In genomic region chr11:28110108-28110838, GRCh38 we compare ENCODE assay signal across 1 cellular context.
A peak's percentile ranks its signal among the peaks of the same experiment; 100 is the strongest.
TF ChIP-seq lines count a peak whose summit lies in the region.

No MANE protein-coding gene starts in this region.

TF ChIP-seq in GM12878, 131 proteins besides CTCF, POLR2A, EP300 and RAD21 (continued from another document and continues in another):
- TF ChIP-seq, protein P1, sequence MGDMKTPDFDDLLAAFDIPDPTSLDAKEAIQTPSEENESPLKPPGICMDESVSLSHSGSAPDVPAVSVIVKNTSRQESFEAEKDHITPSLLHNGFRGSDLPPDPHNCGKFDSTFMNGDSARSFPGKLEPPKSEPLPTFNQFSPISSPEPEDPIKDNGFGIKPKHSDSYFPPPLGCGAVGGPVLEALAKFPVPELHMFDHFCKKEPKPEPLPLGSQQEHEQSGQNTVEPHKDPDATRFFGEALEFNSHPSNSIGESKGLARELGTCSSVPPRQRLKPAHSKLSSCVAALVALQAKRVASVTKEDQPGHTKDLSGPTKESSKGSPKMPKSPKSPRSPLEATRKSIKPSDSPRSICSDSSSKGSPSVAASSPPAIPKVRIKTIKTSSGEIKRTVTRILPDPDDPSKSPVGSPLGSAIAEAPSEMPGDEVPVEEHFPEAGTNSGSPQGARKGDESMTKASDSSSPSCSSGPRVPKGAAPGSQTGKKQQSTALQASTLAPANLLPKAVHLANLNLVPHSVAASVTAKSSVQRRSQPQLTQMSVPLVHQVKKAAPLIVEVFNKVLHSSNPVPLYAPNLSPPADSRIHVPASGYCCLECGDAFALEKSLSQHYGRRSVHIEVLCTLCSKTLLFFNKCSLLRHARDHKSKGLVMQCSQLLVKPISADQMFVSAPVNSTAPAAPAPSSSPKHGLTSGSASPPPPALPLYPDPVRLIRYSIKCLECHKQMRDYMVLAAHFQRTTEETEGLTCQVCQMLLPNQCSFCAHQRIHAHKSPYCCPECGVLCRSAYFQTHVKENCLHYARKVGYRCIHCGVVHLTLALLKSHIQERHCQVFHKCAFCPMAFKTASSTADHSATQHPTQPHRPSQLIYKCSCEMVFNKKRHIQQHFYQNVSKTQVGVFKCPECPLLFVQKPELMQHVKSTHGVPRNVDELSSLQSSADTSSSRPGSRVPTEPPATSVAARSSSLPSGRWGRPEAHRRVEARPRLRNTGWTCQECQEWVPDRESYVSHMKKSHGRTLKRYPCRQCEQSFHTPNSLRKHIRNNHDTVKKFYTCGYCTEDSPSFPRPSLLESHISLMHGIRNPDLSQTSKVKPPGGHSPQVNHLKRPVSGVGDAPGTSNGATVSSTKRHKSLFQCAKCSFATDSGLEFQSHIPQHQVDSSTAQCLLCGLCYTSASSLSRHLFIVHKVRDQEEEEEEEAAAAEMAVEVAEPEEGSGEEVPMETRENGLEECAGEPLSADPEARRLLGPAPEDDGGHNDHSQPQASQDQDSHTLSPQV (IDR thresholded peaks at IDR 0.05): no peak
- TF ChIP-seq JUNB (IDR thresholded peaks at IDR 0.05) (no peak), STAT3 (IDR thresholded peaks at IDR 0.05; ENCODE audit: low read depth, low read length) (no peak), SMC3 (IDR thresholded peaks at IDR 0.05; ENCODE audit: borderline replicate concordance, low read length) (peak; percentile 24; the same call in 1 of the 2 replicates), IKZF2 (IDR thresholded peaks at IDR 0.05) (peak; percentile 20 to 42; a peak in 1 of 4 replicates), FOS (IDR thresholded peaks at IDR 0.05; ENCODE audit: borderline replicate concordance, extremely low read depth, insufficient read length) (no peak), TCF7 (IDR thresholded peaks at IDR 0.05; ENCODE audit: borderline replicate concordance) (peak; percentile 72), SUZ12 (IDR thresholded peaks at IDR 0.05; ENCODE audit: unreplicated experiment) (no peak), MTA2 (IDR thresholded peaks at IDR 0.05; ENCODE audit: low read depth) (0 out of 2 replicates have a peak, but pooled peaks have one; percentile 28), HDAC2 (IDR thresholded peaks at IDR 0.05) (peak; percentile 91; the same call in 1 of the 2 replicates), PAX8 (IDR thresholded peaks at IDR 0.05) (no peak), HSF1 (IDR thresholded peaks at IDR 0.05; ENCODE audit: low read depth, low read length) (no peak), MTA3 (IDR thresholded peaks at IDR 0.05; ENCODE audit: borderline replicate concordance, low read length) (no peak; the same call in 1 of the 2 replicates), PML (IDR thresholded peaks at IDR 0.05; ENCODE audit: low read length) (peak; percentile 85; the same call in 1 of the 2 replicates), CHD1 (IDR thresholded peaks at IDR 0.05; ENCODE audit: low read depth, low read length) (peak; percentile 84; the same call in 1 of the 2 replicates), ZZZ3 (IDR thresholded peaks at IDR 0.05; ENCODE audit: control insufficient read depth, insufficient read length, low read depth) (peak; percentile 61), ZSCAN29 (IDR thresholded peaks at IDR 0.05) (peak; percentile 67; the same call in 1 of the 2 replicates), PBX3 (IDR thresholded peaks at IDR 0.05; ENCODE audit: insufficient replicate concordance, low read depth, low read length) (no peak), MEF2B (IDR thresholded peaks at IDR 0.05; ENCODE audit: partially characterized antibody, poor library complexity, severe bottlenecking) (peak; percentile 40), RELB (IDR thresholded peaks at IDR 0.05; ENCODE audit: low read depth) (peak; percentile 99), FOXK2 (IDR thresholded peaks at IDR 0.05) (no peak), PAX5 (IDR thresholded peaks at IDR 0.05; ENCODE audit: borderline replicate concordance, low read depth, low read length) (peak; percentile 47; the same call in 1 of the 2 replicates), GABPA (IDR thresholded peaks at IDR 0.05; ENCODE audit: low read depth) (peak; percentile 89), MXI1 (IDR thresholded peaks at IDR 0.05; ENCODE audit: low read depth, low read length) (peak; percentile 94), HDGF (IDR thresholded peaks at IDR 0.05) (no peak), ZNF274 (IDR thresholded peaks at IDR 0.05; ENCODE audit: insufficient read depth, insufficient read length) (no peak), EGR1 (IDR thresholded peaks at IDR 0.05; ENCODE audit: borderline replicate concordance in 1 of 2, low read depth in 2 of 2, low read length in 2 of 2) (peak; percentile 26 to 62; a peak in 1 of 3 replicates), SIX5 (IDR thresholded peaks at IDR 0.05; ENCODE audit: low read depth, low read length, severe bottlenecking) (peak; percentile 76), SMARCA5 (IDR thresholded peaks at IDR 0.05) (peak; percentile 89), ZNF687 (IDR thresholded peaks at IDR 0.05) (0 out of 2 replicates have a peak, but pooled peaks have one; percentile 49), YY1 (IDR thresholded peaks at IDR 0.05; ENCODE audit: low read depth, low read length) (peak; percentile 93), MEF2A (IDR thresholded peaks at IDR 0.05; ENCODE audit: insufficient read depth, low read depth, low read length) (no peak), SIN3A (IDR thresholded peaks at IDR 0.05; ENCODE audit: low read depth, low read length) (peak; percentile 96), NRF1 (conservative IDR thresholded peaks at IDR 0.05; ENCODE audit: low read depth, low read length) (no peak), CEBPB (IDR thresholded peaks at IDR 0.05; ENCODE audit: borderline replicate concordance in 1 of 2, low read depth in 2 of 2, low read length in 2 of 2) (no peak), E2F8 (IDR thresholded peaks at IDR 0.05; ENCODE audit: low read depth, partially characterized antibody) (peak; percentile 73), TARDBP (IDR thresholded peaks at IDR 0.05; ENCODE audit: borderline replicate concordance) (peak; percentile 85; the same call in 1 of the 2 replicates), BRCA1 (IDR thresholded peaks at IDR 0.05; ENCODE audit: low read depth, low read length) (no peak)
- TF ChIP-seq, protein P2, sequence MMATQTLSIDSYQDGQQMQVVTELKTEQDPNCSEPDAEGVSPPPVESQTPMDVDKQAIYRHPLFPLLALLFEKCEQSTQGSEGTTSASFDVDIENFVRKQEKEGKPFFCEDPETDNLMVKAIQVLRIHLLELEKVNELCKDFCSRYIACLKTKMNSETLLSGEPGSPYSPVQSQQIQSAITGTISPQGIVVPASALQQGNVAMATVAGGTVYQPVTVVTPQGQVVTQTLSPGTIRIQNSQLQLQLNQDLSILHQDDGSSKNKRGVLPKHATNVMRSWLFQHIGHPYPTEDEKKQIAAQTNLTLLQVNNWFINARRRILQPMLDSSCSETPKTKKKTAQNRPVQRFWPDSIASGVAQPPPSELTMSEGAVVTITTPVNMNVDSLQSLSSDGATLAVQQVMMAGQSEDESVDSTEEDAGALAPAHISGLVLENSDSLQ (IDR thresholded peaks at IDR 0.05): no peak
- TF ChIP-seq, protein P3, sequence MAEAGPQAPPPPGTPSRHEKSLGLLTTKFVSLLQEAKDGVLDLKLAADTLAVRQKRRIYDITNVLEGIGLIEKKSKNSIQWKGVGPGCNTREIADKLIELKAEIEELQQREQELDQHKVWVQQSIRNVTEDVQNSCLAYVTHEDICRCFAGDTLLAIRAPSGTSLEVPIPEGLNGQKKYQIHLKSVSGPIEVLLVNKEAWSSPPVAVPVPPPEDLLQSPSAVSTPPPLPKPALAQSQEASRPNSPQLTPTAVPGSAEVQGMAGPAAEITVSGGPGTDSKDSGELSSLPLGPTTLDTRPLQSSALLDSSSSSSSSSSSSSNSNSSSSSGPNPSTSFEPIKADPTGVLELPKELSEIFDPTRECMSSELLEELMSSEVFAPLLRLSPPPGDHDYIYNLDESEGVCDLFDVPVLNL (IDR thresholded peaks at IDR 0.05; ENCODE audit: low read depth, low read length): peak; percentile 54; the same call in 1 of the 2 replicates
- TF ChIP-seq, protein P4, sequence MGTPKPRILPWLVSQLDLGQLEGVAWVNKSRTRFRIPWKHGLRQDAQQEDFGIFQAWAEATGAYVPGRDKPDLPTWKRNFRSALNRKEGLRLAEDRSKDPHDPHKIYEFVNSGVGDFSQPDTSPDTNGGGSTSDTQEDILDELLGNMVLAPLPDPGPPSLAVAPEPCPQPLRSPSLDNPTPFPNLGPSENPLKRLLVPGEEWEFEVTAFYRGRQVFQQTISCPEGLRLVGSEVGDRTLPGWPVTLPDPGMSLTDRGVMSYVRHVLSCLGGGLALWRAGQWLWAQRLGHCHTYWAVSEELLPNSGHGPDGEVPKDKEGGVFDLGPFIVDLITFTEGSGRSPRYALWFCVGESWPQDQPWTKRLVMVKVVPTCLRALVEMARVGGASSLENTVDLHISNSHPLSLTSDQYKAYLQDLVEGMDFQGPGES (IDR thresholded peaks at IDR 0.05): no peak
- TF ChIP-seq, protein P5, sequence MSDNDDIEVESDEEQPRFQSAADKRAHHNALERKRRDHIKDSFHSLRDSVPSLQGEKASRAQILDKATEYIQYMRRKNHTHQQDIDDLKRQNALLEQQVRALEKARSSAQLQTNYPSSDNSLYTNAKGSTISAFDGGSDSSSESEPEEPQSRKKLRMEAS (IDR thresholded peaks at IDR 0.05; ENCODE audit: low read depth, low read length): peak; percentile 82
